In genomic region chr16:10941127-10941933, GRCh38 we compare ENCODE assay signal across 8 cellular contexts. TPM values are rescaled to one million over a fixed set of nuclear protein-coding genes. Genes with fewer than 3 reads are reported as not detected.
DNase-seq lines count a peak whose midpoint lies in the region; ATAC-seq and TF ChIP-seq lines count a peak whose summit lies in the region.

No MANE protein-coding gene starts in this region.

- H3K27me3 ChIP-seq in cardiac muscle cell (no peaks in the 10 kb centered on the region), iPS-15b (ENCODE audit: control insufficient read depth, insufficient read depth, low read length) (peaks cover 6% of the 10 kb centered on the region)

- CTCF ChIA-PET in activated CD8-positive, alpha-beta T cell treated with anti-CD3 and anti-CD28 coated beads for 36 hours (lab: Charles Lee), result interaction anchor here (0.8 to 6.8 kb wide), 6 partner anchors 9 to 23 kb away, joined by 3 to 40 read pairs (median 4); no protein-coding TSS in a partner anchor

- H3K9me3 Mint-ChIP-seq in activated CD8-positive, alpha-beta T cell treated with anti-CD3 and anti-CD28 coated beads for 36 hours, result no peaks in the 10 kb centered on the region
- H3K9me3 Mint-ChIP-seq in stimulated activated naive B cell treated with anti-CD40 and anti-IgM and Interleukin-4, amounts not matched to agents 10 μg/mL and 1 μg/mL and 100 μg/mL, for 72 hours, result no peaks in the 10 kb centered on the region

- no peak for ATAC-seq in Right ventricle myocardium superior (ENCODE audit: poor library complexity)
- no peak for ATAC-seq in activated CD8-positive, alpha-beta T cell treated with anti-CD3 and anti-CD28 coated beads for 36 hours
- no peak for ATAC-seq in stimulated activated naive B cell treated with anti-CD40 and anti-IgM and Interleukin-4, amounts not matched to agents 10 μg/mL and 1 μg/mL and 100 μg/mL, for 72 hours (replicated peaks)

- no peaks in the 10 kb centered on the region for H3K27me3 Mint-ChIP-seq in activated CD8-positive, alpha-beta T cell treated with anti-CD3 and anti-CD28 coated beads for 36 hours
- no peaks in the 10 kb centered on the region for H3K27me3 Mint-ChIP-seq in stimulated activated naive B cell treated with anti-CD40 and anti-IgM and Interleukin-4, amounts not matched to agents 10 μg/mL and 1 μg/mL and 100 μg/mL, for 72 hours

- intact Hi-C loops in Right ventricle myocardium superior (cut with DNase I), result no loop called here
- intact Hi-C loops in activated CD8-positive, alpha-beta T cell treated with anti-CD3 and anti-CD28 coated beads for 36 hours (cut with micrococcal nuclease), result no loop called here

- peak overlapping the region; percentile 89 for H3K27ac Mint-ChIP-seq in activated CD8-positive, alpha-beta T cell treated with anti-CD3 and anti-CD28 coated beads for 36 hours
- peak overlapping the region; percentile 96 for H3K27ac Mint-ChIP-seq in stimulated activated naive B cell treated with anti-CD40 and anti-IgM and Interleukin-4, amounts not matched to agents 10 μg/mL and 1 μg/mL and 100 μg/mL, for 72 hours

- H3K36me3 Mint-ChIP-seq in activated CD8-positive, alpha-beta T cell treated with anti-CD3 and anti-CD28 coated beads for 36 hours (ENCODE audit: low read depth), result peaks cover 38% of the 10 kb centered on the region
- H3K36me3 Mint-ChIP-seq in stimulated activated naive B cell treated with anti-CD40 and anti-IgM and Interleukin-4, amounts not matched to agents 10 μg/mL and 1 μg/mL and 100 μg/mL, for 72 hours, result peaks cover 29 to 37% of the 10 kb centered on the region in 2 donors

- H3K36me3 ChIP-seq in cardiac muscle cell, result no peaks in the 10 kb centered on the region
- H3K36me3 ChIP-seq in iPS-15b (ENCODE audit: control insufficient read depth, insufficient read depth, low read length), result peaks cover 3% of the 10 kb centered on the region

- H3K4me3 ChIP-seq in cardiac muscle cell (peak overlapping the region; percentile 79), iPS-15b (ENCODE audit: low read depth, low read length) (peak overlapping the region; percentile 89)

- no peak overlapping the region for H3K27ac ChIP-seq in cardiac muscle cell

- DNase-seq in cardiac muscle cell (ENCODE audit: low read depth in 1 of 2, low spot score in 1 of 2) (no peak), Right ventricle myocardium superior (no peak), NCI-H510A (lab: John Stamatoyannopoulos, UW) (no peak), NK-92 (lab: John Stamatoyannopoulos, UW; ENCODE audit: unreplicated experiment) (no peak), foreskin melanocyte (no peak)
- no peak for DNase-seq in activated CD8-positive, alpha-beta T cell treated with anti-CD3 and anti-CD28 coated beads for 36 hours
- no peak for DNase-seq in stimulated activated naive B cell treated with anti-CD40 and anti-IgM and Interleukin-4, amounts not matched to agents 10 μg/mL and 1 μg/mL and 100 μg/mL, for 72 hours

- H3K4me1 ChIP-seq in cardiac muscle cell (ENCODE audit: low read depth), result peaks cover 23% of the 10 kb centered on the region
- H3K4me1 ChIP-seq in iPS-15b (ENCODE audit: control insufficient read depth, insufficient read depth, low read length), result peaks cover 17% of the 10 kb centered on the region

- H3K9ac ChIP-seq in iPS-15b (ENCODE audit: low read depth, low read length), result no peak overlapping the region

- H3K9me3 ChIP-seq in cardiac muscle cell (ENCODE audit: low read depth), result no peaks in the 10 kb centered on the region
- no peaks in the 10 kb centered on the region for H3K9me3 ChIP-seq in iPS-15b (ENCODE audit: control insufficient read depth, insufficient read depth, low read length)

- H3K4me3 Mint-ChIP-seq in activated CD8-positive, alpha-beta T cell treated with anti-CD3 and anti-CD28 coated beads for 36 hours, result peak overlapping the region; percentile 97
- H3K4me3 Mint-ChIP-seq in stimulated activated naive B cell treated with anti-CD40 and anti-IgM and Interleukin-4, amounts not matched to agents 10 μg/mL and 1 μg/mL and 100 μg/mL, for 72 hours, result peak overlapping the region; percentile 88 to 98

- TF ChIP-seq CTCF in cardiac muscle cell (IDR thresholded peaks at IDR 0.05; ENCODE audit: low read depth, low read length), result no peak
- TF ChIP-seq CTCF in activated CD8-positive, alpha-beta T cell treated with anti-CD3 and anti-CD28 coated beads for 36 hours (IDR thresholded peaks at IDR 0.05), result no peak

- H3K4me1 Mint-ChIP-seq in activated CD8-positive, alpha-beta T cell treated with anti-CD3 and anti-CD28 coated beads for 36 hours (ENCODE audit: low read depth), result peaks cover 73% of the 10 kb centered on the region
- H3K4me1 Mint-ChIP-seq in stimulated activated naive B cell treated with anti-CD40 and anti-IgM and Interleukin-4, amounts not matched to agents 10 μg/mL and 1 μg/mL and 100 μg/mL, for 72 hours, result peaks cover 64 to 82% of the 10 kb centered on the region in 2 donors

- POLR2A ChIA-PET in activated CD8-positive, alpha-beta T cell treated with anti-CD3 and anti-CD28 coated beads for 36 hours (lab: Charles Lee), result interaction anchor here (0.5 to 1.5 kb wide), 3 partner anchors 70 to 1979 kb away, joined by 3 to 4 read pairs (median 3); no protein-coding TSS in a partner anchor

RNA-seq across cellular contexts. Expression of gene DEXI, which starts 0.9 kb away (rescaled TPM):
- total RNA-seq in cardiac muscle cell (112 and 115 TPM in 2 replicates), Right ventricle myocardium superior (112 TPM)
- polyA plus RNA-seq in cardiac muscle cell, result 78.4 and 92.1 TPM in 2 replicates
- 10 to 100 TPM; 24.8 to 25.3 TPM for total RNA-seq in activated CD8-positive, alpha-beta T cell treated with anti-CD3 and anti-CD28 coated beads for 36 hours

RNA-seq across cellular contexts. Expression of gene CLEC16A, which starts 3.0 kb away (rescaled TPM):
- total RNA-seq in cardiac muscle cell (23.9 and 26.8 TPM in 2 replicates), Right ventricle myocardium superior (20.9 TPM)
- polyA plus RNA-seq in cardiac muscle cell, result 17.5 and 23.6 TPM in 2 replicates
- 10 to 100 TPM; 20.4 to 21.7 TPM for total RNA-seq in activated CD8-positive, alpha-beta T cell treated with anti-CD3 and anti-CD28 coated beads for 36 hours
